ENCODE assay signal across 26 cellular contexts in the genomic region with DNA sequence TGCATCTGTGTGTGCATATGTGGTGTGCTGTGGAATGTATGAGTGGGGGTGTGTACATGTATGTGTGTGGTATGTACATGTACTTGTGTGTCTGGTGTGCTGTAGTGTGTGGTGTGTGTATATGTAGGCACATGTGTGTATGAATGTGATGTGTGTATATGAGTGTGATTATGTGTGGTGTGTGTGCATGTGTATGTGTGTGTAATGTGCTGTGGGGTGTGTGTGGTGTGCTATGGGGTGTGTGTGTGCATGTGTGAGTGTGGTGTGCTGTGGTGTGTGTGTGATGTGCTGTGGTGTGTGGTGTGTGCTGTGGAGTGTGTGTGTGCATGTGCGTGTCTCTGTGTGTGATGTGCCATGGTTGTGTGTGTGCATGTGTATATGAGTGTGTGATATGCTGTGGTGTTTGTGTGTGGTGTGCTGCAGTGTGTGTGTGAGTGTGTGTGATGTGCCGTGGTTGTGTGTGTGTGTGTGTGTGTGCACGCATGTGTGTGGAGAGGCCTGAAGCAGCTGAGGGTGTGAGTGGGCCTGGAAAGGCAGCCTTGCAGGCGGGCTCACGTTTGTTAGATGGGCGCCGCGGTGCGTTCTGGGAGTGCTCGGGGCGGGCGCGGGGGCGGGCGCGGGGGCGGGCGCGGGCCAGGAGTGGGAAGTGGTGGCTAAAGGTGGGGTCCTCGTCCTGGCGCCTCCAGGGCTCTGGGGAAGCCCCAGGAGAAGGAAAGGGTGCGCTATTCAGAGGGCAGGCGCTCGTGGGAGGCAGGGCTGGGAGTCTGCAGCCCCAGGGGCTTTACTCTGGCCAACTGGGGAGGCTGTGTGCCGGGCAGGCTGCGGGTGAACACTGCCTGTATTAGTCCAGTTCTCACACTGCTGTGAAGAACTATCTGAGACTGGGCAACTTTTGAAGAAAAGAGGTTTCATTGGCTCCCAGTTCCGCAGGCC.
"Had no signal": no experiment of that assay in that cellular context is flagged by ENCODE, and none has a peak within 500 bp of the region (broad histone marks: within the 10 kb centered on the region; RNA-seq: fewer than 3 reads in every experiment).

No MANE protein-coding gene starts in this region.

- H3K4me1 ChIP-seq: breast epithelium, SJSA1 had no signal

- ATAC-seq: activated CD4-positive, CD25-positive, alpha-beta regulatory T cell treated with anti-CD3 and anti-CD28 coated beads, Interleukin-2, amount 50 U/mL, for 24 hours; activated CD8-positive, alpha-beta memory T cell treated with anti-CD3 and anti-CD28 coated beads, Interleukin-2, amount 10 ng/mL, durations not matched to agents 7 days and 5 days; PC-3; SK-N-SH treated with all-trans-retinoic acid at 6 μM for 48 hours had no signal

- H3K4me3 ChIP-seq: breast epithelium, SJSA1 had no signal

- H3K36me3 Mint-ChIP-seq: activated CD8-positive, alpha-beta memory T cell treated with anti-CD3 and anti-CD28 coated beads, Interleukin-2, amount 10 ng/mL, durations not matched to agents 7 days and 5 days; activated naive CD4-positive, alpha-beta T cell treated with anti-CD3 and anti-CD28 coated beads, Interleukin-2, amount 50 U/mL, for 24 hours had no signal

- H3K36me3 ChIP-seq: breast epithelium, SJSA1 had no signal

- H3K4me3 Mint-ChIP-seq: activated CD8-positive, alpha-beta memory T cell treated with anti-CD3 and anti-CD28 coated beads, Interleukin-2, amount 10 ng/mL, durations not matched to agents 7 days and 5 days; activated naive CD4-positive, alpha-beta T cell treated with anti-CD3 and anti-CD28 coated beads, Interleukin-2, amount 50 U/mL, for 24 hours; activated T-cell treated with anti-CD3 and anti-CD28 coated beads, Interleukin-2, amount 50 U/mL, for 24 hours; activated T-helper 1 cell treated with anti-CD3 and anti-CD28 coated beads, Interleukin-12 subunit alpha, Interleukin-12 subunit beta, Interleukin-2, Interleukin-4 antibody, amounts not matched to agents 30 ng/mL and 10 ng/mL and 1 ng/mL, durations not matched to agents 14 hours and 24 hours and 36 hours; T-helper 2 cell treated with Interferon-gamma antibody and Interleukin-4, amounts not matched to agents 5 μg/mL and 100 μg/mL, for 36 hours had no signal

- H3K4me1 Mint-ChIP-seq: activated CD8-positive, alpha-beta memory T cell treated with anti-CD3 and anti-CD28 coated beads, Interleukin-2, amount 10 ng/mL, durations not matched to agents 7 days and 5 days; activated naive CD4-positive, alpha-beta T cell treated with anti-CD3 and anti-CD28 coated beads, Interleukin-2, amount 50 U/mL, for 24 hours had no signal

- H3K27me3 Mint-ChIP-seq: activated CD8-positive, alpha-beta memory T cell treated with anti-CD3 and anti-CD28 coated beads, Interleukin-2, amount 10 ng/mL, durations not matched to agents 7 days and 5 days; activated naive CD4-positive, alpha-beta T cell treated with anti-CD3 and anti-CD28 coated beads, Interleukin-2, amount 50 U/mL, for 24 hours; activated T-cell treated with anti-CD3 and anti-CD28 coated beads, Interleukin-2, amount 50 U/mL, for 24 hours had no signal

- H3K27ac ChIP-seq: breast epithelium, SJSA1 had no signal

- H3K27ac Mint-ChIP-seq: activated CD8-positive, alpha-beta memory T cell treated with anti-CD3 and anti-CD28 coated beads, Interleukin-2, amount 10 ng/mL, durations not matched to agents 7 days and 5 days; activated naive CD4-positive, alpha-beta T cell treated with anti-CD3 and anti-CD28 coated beads, Interleukin-2, amount 50 U/mL, for 24 hours; activated T-cell treated with anti-CD3 and anti-CD28 coated beads, Interleukin-2, amount 50 U/mL, for 24 hours; activated T-helper 1 cell treated with anti-CD3 and anti-CD28 coated beads, Interleukin-12 subunit alpha, Interleukin-12 subunit beta, Interleukin-2, Interleukin-4 antibody, amounts not matched to agents 30 ng/mL and 10 ng/mL and 1 ng/mL, durations not matched to agents 14 hours and 24 hours and 36 hours; T-helper 2 cell treated with Interferon-gamma antibody and Interleukin-4, amounts not matched to agents 5 μg/mL and 100 μg/mL, for 36 hours had no signal

- H3K9me3 Mint-ChIP-seq: activated naive CD4-positive, alpha-beta T cell treated with anti-CD3 and anti-CD28 coated beads, Interleukin-2, amount 50 U/mL, for 24 hours had no signal

- H3K27me3 ChIP-seq: breast epithelium, SJSA1 had no signal

- DNase-seq: activated CD4-positive, alpha-beta T cell treated with anti-CD3 and anti-CD28 coated beads for 4 hours; activated CD4-positive, alpha-beta T cell treated with anti-CD3 and anti-CD28 coated beads, Interleukin-2, amount 50 U/mL, for 48 hours; activated CD8-positive, alpha-beta memory T cell treated with anti-CD3 and anti-CD28 coated beads, Interleukin-2, amount 10 ng/mL, durations not matched to agents 7 days and 5 days; activated effector memory CD4-positive, alpha-beta T cell treated with Interleukin-2 at 50 U/mL for 16 hours; activated naive CD4-positive, alpha-beta T cell; activated T-cell treated with anti-CD3 and anti-CD28 coated beads, Interleukin-2, amount 50 U/mL, for 24 hours; aorta; central memory CD4-positive, alpha-beta T cell; MV-4-11; NCI-H1092 treated with DMSO at 0.1 percent for 48 hours; NCI-H1436; NCI-H1694 treated with DMSO at 0.1 percent for 48 hours; NCI-H2081; NCI-H446; NCI-H524; PC-3; SHP77; SW 1271 had no signal

- FAIRE-seq: RCC 7860 had no signal
